Comparison of ENCODE assay signal across 16 cellular contexts in the genomic region with DNA sequence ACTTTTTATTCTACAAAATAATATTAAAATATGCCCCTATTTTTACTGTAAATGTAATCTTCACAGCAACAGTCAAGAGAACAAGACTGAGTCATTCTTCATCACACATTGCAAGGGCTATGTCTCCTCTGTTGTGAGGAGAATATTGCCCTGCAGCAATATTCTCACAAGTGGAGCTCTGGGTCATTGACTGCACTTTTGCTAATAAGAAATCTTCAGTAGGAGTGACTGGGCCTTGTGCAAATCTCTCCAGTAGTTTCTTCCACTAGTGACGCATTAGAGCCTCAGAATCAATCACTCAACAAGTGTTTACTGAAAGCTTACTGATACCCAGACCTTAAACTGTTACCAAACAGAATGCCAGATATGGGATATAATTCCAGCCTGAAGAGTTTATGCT. TPM values are rescaled to one million over a fixed set of nuclear protein-coding genes. Genes with fewer than 3 reads are reported as not detected.
DNase-seq lines count a peak whose midpoint lies in the region; ATAC-seq lines count a peak whose summit lies in the region.
"Had no signal": no experiment of that assay in that cellular context is flagged by ENCODE, and none has a peak within 500 bp of the region (broad histone marks: within the 10 kb centered on the region; RNA-seq: fewer than 3 reads in every experiment).

No MANE protein-coding gene starts in this region.

- ATAC-seq in esophagus mucosa = peak; percentile 57
- ATAC-seq in GM21619 (IDR thresholded peaks at IDR 0.05; ENCODE audit: unreplicated experiment) = no peak
- no peak for ATAC-seq in HG03520 (IDR thresholded peaks at IDR 0.05; ENCODE audit: unreplicated experiment)
- ATAC-seq: CD8-positive, alpha-beta T cell had no signal

- H4K8ac ChIP-seq in trophoblast cell (ENCODE audit: low read depth, low read length) = no peak overlapping the region

- no peaks in the 10 kb centered on the region for H3K79me1 ChIP-seq in trophoblast cell (ENCODE audit: low read length)

- no peaks in the 10 kb centered on the region for H3K27me3 ChIP-seq in trophoblast cell (ENCODE audit: insufficient read depth, low read length)
- H3K27me3 ChIP-seq: MG63 had no signal

- H3K14ac ChIP-seq in trophoblast cell (ENCODE audit: low read length) = no peak overlapping the region

- H3K36me3 Mint-ChIP-seq in activated T-helper 1 cell treated with anti-CD3 and anti-CD28 coated beads, Interleukin-12 subunit alpha, Interleukin-12 subunit beta, Interleukin-2, Interleukin-4 antibody, amounts not matched to agents 30 ng/mL and 10 ng/mL and 1 ng/mL, durations not matched to agents 14 hours and 24 hours and 36 hours (ENCODE audit: low read depth) = no peaks in the 10 kb centered on the region
- H3K36me3 Mint-ChIP-seq: CD8-positive, alpha-beta T cell had no signal

- no peak overlapping the region for H2BK120ac ChIP-seq in trophoblast cell (ENCODE audit: insufficient read depth, low read length, poor library complexity)

- intact Hi-C loops in activated T-helper 1 cell treated with anti-CD3 and anti-CD28 coated beads, Interleukin-12 subunit alpha, Interleukin-12 subunit beta, Interleukin-2, Interleukin-4 antibody, amounts not matched to agents 30 ng/mL and 10 ng/mL and 1 ng/mL, durations not matched to agents 14 hours and 24 hours and 36 hours (cut with micrococcal nuclease) = no loop called here

- H3K9me3 ChIP-seq in trophoblast cell (ENCODE audit: insufficient read depth, low read depth, low read length) = no peaks in the 10 kb centered on the region

- H3K27ac ChIP-seq in trophoblast cell (ENCODE audit: low read depth, low read length) = no peak overlapping the region
- H3K27ac ChIP-seq: 22Rv1, VCaP had no signal

- DNase-seq in DMS53 (lab: John Stamatoyannopoulos, UW) = peak; percentile 24
- no peak for DNase-seq in DMS53 treated with DMSO at 0.1 percent for 48 hours (lab: John Stamatoyannopoulos, UW; ENCODE audit: unreplicated experiment)
- peak; percentile 12 for DNase-seq in RKO (ENCODE audit: low spot score)
- peak; percentile 3 to 36 for DNase-seq in trophoblast cell
- DNase-seq in activated T-helper 1 cell treated with anti-CD3 and anti-CD28 coated beads, Interleukin-12 subunit alpha, Interleukin-12 subunit beta, Interleukin-2, Interleukin-4 antibody, amounts not matched to agents 30 ng/mL and 10 ng/mL and 1 ng/mL, durations not matched to agents 14 hours and 24 hours and 36 hours (ENCODE audit: low spot score) = no peak
- DNase-seq: anterior cingulate cortex; CD8-positive, alpha-beta T cell; MG63; NCI-H2171 treated with DMSO at 0.1 percent for 48 hours; nephron progenitor cell; stimulated activated CD4-positive, alpha-beta T cell treated with anti-CD3 and anti-CD28 coated beads, Interleukin-1b, Interleukin-23, amount 100 ng/mL, for 48 hours had no signal

- H3K4me3 Mint-ChIP-seq in activated T-helper 1 cell treated with anti-CD3 and anti-CD28 coated beads, Interleukin-12 subunit alpha, Interleukin-12 subunit beta, Interleukin-2, Interleukin-4 antibody, amounts not matched to agents 30 ng/mL and 10 ng/mL and 1 ng/mL, durations not matched to agents 14 hours and 24 hours and 36 hours = no peak overlapping the region
- H3K4me3 Mint-ChIP-seq: CD8-positive, alpha-beta T cell; nephron progenitor cell had no signal

- H3K79me2 ChIP-seq in trophoblast cell (ENCODE audit: control insufficient read depth, insufficient read depth, low read length, poor library complexity) = no peaks in the 10 kb centered on the region

- no peak overlapping the region for H3K18ac ChIP-seq in trophoblast cell (ENCODE audit: low read length)

- H2AK5ac ChIP-seq in trophoblast cell (ENCODE audit: low read length) = no peak overlapping the region

- H2BK12ac ChIP-seq in trophoblast cell (ENCODE audit: low read length) = no peak overlapping the region

- H3K23ac ChIP-seq in trophoblast cell (ENCODE audit: low read length) = no peak overlapping the region

- H3K4me2 ChIP-seq in trophoblast cell (ENCODE audit: low read length) = no peak overlapping the region

- H3K4me3 ChIP-seq in trophoblast cell (ENCODE audit: low read depth, low read length) = no peak overlapping the region
- H3K4me3 ChIP-seq: MG63 had no signal

- no peak overlapping the region for H3K4ac ChIP-seq in trophoblast cell (ENCODE audit: low read depth, low read length)

- H3K9me3 Mint-ChIP-seq in activated T-helper 1 cell treated with anti-CD3 and anti-CD28 coated beads, Interleukin-12 subunit alpha, Interleukin-12 subunit beta, Interleukin-2, Interleukin-4 antibody, amounts not matched to agents 30 ng/mL and 10 ng/mL and 1 ng/mL, durations not matched to agents 14 hours and 24 hours and 36 hours = no peaks in the 10 kb centered on the region
- H3K9me3 Mint-ChIP-seq: CD8-positive, alpha-beta T cell; nephron progenitor cell had no signal

- no peak overlapping the region for H2AFZ ChIP-seq in trophoblast cell (ENCODE audit: insufficient read depth, low read length, poor library complexity)

- no peak overlapping the region for H3K27ac Mint-ChIP-seq in activated T-helper 1 cell treated with anti-CD3 and anti-CD28 coated beads, Interleukin-12 subunit alpha, Interleukin-12 subunit beta, Interleukin-2, Interleukin-4 antibody, amounts not matched to agents 30 ng/mL and 10 ng/mL and 1 ng/mL, durations not matched to agents 14 hours and 24 hours and 36 hours
- H3K27ac Mint-ChIP-seq: CD8-positive, alpha-beta T cell; nephron progenitor cell had no signal

- H2BK5ac ChIP-seq in trophoblast cell (ENCODE audit: low read depth, low read length, poor library complexity) = no peak overlapping the region

- no peaks in the 10 kb centered on the region for H3K4me1 ChIP-seq in trophoblast cell (ENCODE audit: control insufficient read depth in 1 of 2, insufficient read depth in 2 of 2, low read length in 2 of 2)

- no peaks in the 10 kb centered on the region for H3K4me1 Mint-ChIP-seq in activated T-helper 1 cell treated with anti-CD3 and anti-CD28 coated beads, Interleukin-12 subunit alpha, Interleukin-12 subunit beta, Interleukin-2, Interleukin-4 antibody, amounts not matched to agents 30 ng/mL and 10 ng/mL and 1 ng/mL, durations not matched to agents 14 hours and 24 hours and 36 hours (ENCODE audit: low read depth)
- H3K4me1 Mint-ChIP-seq: nephron progenitor cell had no signal

- no CpG with 5 or more reads among the region's 1 CpG for WGBS in trophoblast cell (ENCODE audit: extremely low coverage, insufficient coverage, insufficient read length)

- no peaks in the 10 kb centered on the region for H3K36me3 ChIP-seq in trophoblast cell (ENCODE audit: control insufficient read depth in 1 of 2, insufficient read depth in 2 of 2, low read length in 2 of 2)
- H3K36me3 ChIP-seq: MG63 had no signal

- H3K27me3 Mint-ChIP-seq in activated T-helper 1 cell treated with anti-CD3 and anti-CD28 coated beads, Interleukin-12 subunit alpha, Interleukin-12 subunit beta, Interleukin-2, Interleukin-4 antibody, amounts not matched to agents 30 ng/mL and 10 ng/mL and 1 ng/mL, durations not matched to agents 14 hours and 24 hours and 36 hours (ENCODE audit: insufficient read depth) = peaks cover 2% of the 10 kb centered on the region

- no peak overlapping the region for H3K9ac ChIP-seq in trophoblast cell (ENCODE audit: low read length)

- no peak overlapping the region for H4K12ac ChIP-seq in trophoblast cell (ENCODE audit: low read depth, low read length)

- no peak overlapping the region for H4K91ac ChIP-seq in trophoblast cell (ENCODE audit: low read depth, low read length)

RNA-seq across cellular contexts. Expression of a gene that starts 49.1 kb away (rescaled TPM):
- total RNA-seq in esophagus mucosa = 3.1 TPM
- 0.49 and 0.56 TPM in 2 replicates for polyA plus RNA-seq in trophoblast cell (2013)
- 0.65 and 0.73 TPM in 2 replicates for total RNA-seq in activated T-helper 1 cell treated with anti-CD3 and anti-CD28 coated beads, Interleukin-12 subunit alpha, Interleukin-12 subunit beta, Interleukin-2, Interleukin-4 antibody, amounts not matched to agents 30 ng/mL and 10 ng/mL and 1 ng/mL, durations not matched to agents 14 hours and 24 hours and 36 hours

Comparison
In these comparisons a context has a peak if more than half of its experiments do, and no peak if none do; other contexts are left out.
1. DNase-seq: peak in DMS53 (single experiment), RKO (single experiment) and trophoblast cell (2 of 2); none in DMS53 treated with DMSO at 0.1 percent for 48 hours (single experiment) and activated T-helper 1 cell treated with anti-CD3 and anti-CD28 coated beads, Interleukin-12 subunit alpha, Interleukin-12 subunit beta, Interleukin-2, Interleukin-4 antibody, amounts not matched to agents 30 ng/mL and 10 ng/mL and 1 ng/mL, durations not matched to agents 14 hours and 24 hours and 36 hours (single experiment).